Comparison of ENCODE assay signal across 18 cellular contexts in the genomic region with DNA sequence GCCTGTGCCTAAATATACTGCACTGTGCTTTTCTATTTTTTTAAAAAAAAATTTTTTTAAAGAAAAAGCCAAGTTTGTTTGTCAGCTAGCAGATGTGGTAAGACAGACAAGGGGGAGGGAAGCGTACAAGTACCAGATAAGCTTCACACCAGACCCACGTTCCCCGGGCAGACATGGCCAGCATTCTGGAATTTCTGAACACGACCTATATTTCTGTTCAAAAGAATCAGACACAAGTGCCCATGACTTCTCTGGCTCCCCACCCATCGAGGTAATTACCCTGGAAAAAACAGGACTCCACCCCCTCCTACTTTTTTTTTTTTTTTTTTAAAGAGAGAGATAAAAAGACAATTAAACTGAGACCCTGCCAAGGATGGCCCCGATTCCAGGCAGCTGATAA.
DNase-seq lines count a peak whose midpoint lies in the region; ATAC-seq and TF ChIP-seq lines count a peak whose summit lies in the region.
"Had no signal": no experiment of that assay in that cellular context is flagged by ENCODE, and none has a peak within 500 bp of the region (broad histone marks: within the 10 kb centered on the region; RNA-seq: fewer than 3 reads in every experiment).

No MANE protein-coding gene starts in this region.

- H4K20me1 ChIP-seq in SK-N-SH (ENCODE audit: insufficient read depth): no peaks in the 10 kb centered on the region

- intact Hi-C loops in prostate gland (cut with DNase I): no loop called here

- TF ChIP-seq EP300 in SK-N-SH (IDR thresholded peaks at IDR 0.05; ENCODE audit: borderline replicate concordance in 1 of 2, low read depth in 1 of 2, low read length in 1 of 2) (no peak), suprapubic skin (IDR thresholded peaks at IDR 0.05) (no peak)

- no peaks in the 10 kb centered on the region for H3K36me3 ChIP-seq in SK-N-SH (replicated peaks in 1 of 2; ENCODE audit: control insufficient read depth in 1 of 2, insufficient read depth in 2 of 2, low read length in 1 of 2)
- H3K36me3 ChIP-seq in WERI-Rb-1: no peaks in the 10 kb centered on the region
- H3K36me3 ChIP-seq in muscle layer of colon (ENCODE audit: insufficient read depth, low read length): no peaks in the 10 kb centered on the region
- H3K36me3 ChIP-seq in suprapubic skin: no peaks in the 10 kb centered on the region
- no peaks in the 10 kb centered on the region for H3K36me3 ChIP-seq in prostate gland
- H3K36me3 ChIP-seq: right atrium auricular region had no signal

- H3K9ac ChIP-seq in SK-N-SH (no peak overlapping the region), muscle layer of colon (ENCODE audit: low read length) (no peak overlapping the region)
- H3K9ac ChIP-seq: GM23248 had no signal

- no peaks in the 10 kb centered on the region for H3K79me2 ChIP-seq in SK-N-SH (ENCODE audit: insufficient read depth)

- H2AFZ ChIP-seq in SK-N-SH (ENCODE audit: low read depth): no peak overlapping the region
- H2AFZ ChIP-seq: GM23248 had no signal

- H3K4me2 ChIP-seq in SK-N-SH: no peak overlapping the region

- 15% methylated on average over 6 of the region's 6 CpGs for WGBS in SK-N-SH (ENCODE audit: low lambda C conversion rate)
- WGBS in suprapubic skin: 6% methylated on average over 6 of the region's 6 CpGs
- 7% methylated on average over 6 of the region's 6 CpGs for WGBS in prostate gland

- CTCF ChIA-PET in SK-N-SH (lab: Yijun Ruan, JAX): interaction anchor here (0.6 to 5.3 kb wide), 5 partner anchors 8 to 260 kb away, joined by 3 to 38 read pairs (median 4); no protein-coding TSS in a partner anchor

- POLR2A ChIA-PET in SK-N-SH (lab: Yijun Ruan, JAX): no interaction called here

- no peak for TF ChIP-seq CTCF in SK-N-SH (IDR thresholded peaks at IDR 0.05)
- TF ChIP-seq CTCF in WERI-Rb-1 (IDR thresholded peaks at IDR 0.05; ENCODE audit: low read depth, low read length): no peak
- no peak for TF ChIP-seq CTCF in suprapubic skin (IDR thresholded peaks at IDR 0.05)
- no peak for TF ChIP-seq CTCF in prostate gland (IDR thresholded peaks at IDR 0.05)

- H3F3A ChIP-seq in SK-N-SH (replicated peaks; ENCODE audit: insufficient read depth): no peaks in the 10 kb centered on the region

- H3K27me3 ChIP-seq in SK-N-SH (ENCODE audit: insufficient read depth): no peaks in the 10 kb centered on the region
- no peaks in the 10 kb centered on the region for H3K27me3 ChIP-seq in WERI-Rb-1 (ENCODE audit: insufficient read depth, low read depth, severe bottlenecking)
- H3K27me3 ChIP-seq in muscle layer of colon (ENCODE audit: control insufficient read depth in 1 of 2, insufficient read depth in 2 of 2, low read length in 2 of 2): no peaks in the 10 kb centered on the region
- peaks cover 74% of the 10 kb centered on the region for H3K27me3 ChIP-seq in suprapubic skin
- no peaks in the 10 kb centered on the region for H3K27me3 ChIP-seq in prostate gland (replicated peaks; ENCODE audit: insufficient read depth)
- H3K27me3 ChIP-seq: right atrium auricular region had no signal

- no peak for TF ChIP-seq RAD21 in SK-N-SH (IDR thresholded peaks at IDR 0.05; ENCODE audit: low read length)

- peak; percentile 67 for DNase-seq in SK-N-SH
- no peak for DNase-seq in WERI-Rb-1
- DNase-seq in suprapubic skin (ENCODE audit: low spot score in 2 of 2): no peak
- no peak for DNase-seq in prostate gland (ENCODE audit: low spot score)
- DNase-seq in middle frontal gyrus (ENCODE audit: extremely low spot score, low spot score): no peak
- DNase-seq: activated CD4-positive, alpha-beta T cell treated with anti-CD3 and anti-CD28 coated beads, Interleukin-2, amount 10 ng/mL, durations not matched to agents 24 days and 14 days; activated CD8-positive, alpha-beta memory T cell treated with anti-CD3 and anti-CD28 coated beads, Interleukin-2, amount 50 U/mL, for 48 hours; activated gamma-delta T cell; amniotic stem cell; CD4-positive, CD25-positive, alpha-beta regulatory T cell; DMS53; effector memory CD8-positive, alpha-beta T cell; stimulated activated naive CD4-positive, alpha-beta T cell treated with Interleukin-2 at 50 U/mL for 16 hours had no signal

- H3K4me3 ChIP-seq in SK-N-SH (ENCODE audit: low read depth in 2 of 2, low read length in 1 of 2) (peak overlapping the region in 1 of 2 experiments; percentile 25; a peak in 1 of 4 replicates), WERI-Rb-1 (ENCODE audit: low read depth, low read length) (peak overlapping the region; percentile 39), muscle layer of colon (ENCODE audit: low read depth in 1 of 2, low read length in 2 of 2) (peak overlapping the region; percentile 49 to 63), suprapubic skin (peak overlapping the region; percentile 27), prostate gland (peak overlapping the region in 1 of 2 donors; percentile 19)
- H3K4me3 ChIP-seq: GM23248 had no signal

- H3K9me3 ChIP-seq in SK-N-SH (no peaks in the 10 kb centered on the region), WERI-Rb-1 (ENCODE audit: severe bottlenecking) (no peaks in the 10 kb centered on the region), muscle layer of colon (ENCODE audit: low read length) (no peaks in the 10 kb centered on the region), suprapubic skin (no peaks in the 10 kb centered on the region), prostate gland (no peaks in the 10 kb centered on the region)
- H3K9me3 ChIP-seq: right atrium auricular region had no signal

- ATAC-seq in SK-N-SH treated with all-trans-retinoic acid at 6 μM for 48 hours (no peak), HG03196 (IDR thresholded peaks at IDR 0.05; ENCODE audit: unreplicated experiment) (no peak)
- ATAC-seq: effector memory CD8-positive, alpha-beta T cell had no signal

- TF ChIP-seq POLR2A in suprapubic skin (IDR thresholded peaks at IDR 0.05) (no peak), prostate gland (IDR thresholded peaks at IDR 0.05) (no peak)

- H3K4me1 ChIP-seq in SK-N-SH (ENCODE audit: control insufficient read depth in 1 of 2, insufficient read depth in 2 of 2, low read depth in 1 of 2, low read length in 1 of 2) (peaks cover 0 to 20% of the 10 kb centered on the region in 2 experiments; a peak in 1 of 4 replicates), muscle layer of colon (ENCODE audit: insufficient read depth, low read length) (peaks cover 8% of the 10 kb centered on the region), suprapubic skin (peaks cover 4% of the 10 kb centered on the region), prostate gland (replicated peaks) (no peaks in the 10 kb centered on the region)

- H3K27ac ChIP-seq in SK-N-SH (ENCODE audit: low read depth in 2 of 2, low read length in 1 of 2) (no peak overlapping the region), WERI-Rb-1 (peak overlapping the region; percentile 17), muscle layer of colon (ENCODE audit: low read depth, low read length) (peak overlapping the region; percentile 81), suprapubic skin (no peak overlapping the region), prostate gland (peak overlapping the region in 1 of 2 donors; percentile 38)
- H3K27ac ChIP-seq: GM23248, right atrium auricular region had no signal

- no peaks in the 10 kb centered on the region for H3K9me2 ChIP-seq in SK-N-SH

TF ChIP-seq in SK-N-SH, 30 proteins besides CTCF, POLR2A, EP300 and RAD21:
- TF ChIP-seq YY1 (IDR thresholded peaks at IDR 0.05; ENCODE audit: low read depth): no peak
- no peak for TF ChIP-seq TAF1 (IDR thresholded peaks at IDR 0.05; ENCODE audit: borderline replicate concordance, low read depth, low read length)
- TF ChIP-seq, protein P1, sequence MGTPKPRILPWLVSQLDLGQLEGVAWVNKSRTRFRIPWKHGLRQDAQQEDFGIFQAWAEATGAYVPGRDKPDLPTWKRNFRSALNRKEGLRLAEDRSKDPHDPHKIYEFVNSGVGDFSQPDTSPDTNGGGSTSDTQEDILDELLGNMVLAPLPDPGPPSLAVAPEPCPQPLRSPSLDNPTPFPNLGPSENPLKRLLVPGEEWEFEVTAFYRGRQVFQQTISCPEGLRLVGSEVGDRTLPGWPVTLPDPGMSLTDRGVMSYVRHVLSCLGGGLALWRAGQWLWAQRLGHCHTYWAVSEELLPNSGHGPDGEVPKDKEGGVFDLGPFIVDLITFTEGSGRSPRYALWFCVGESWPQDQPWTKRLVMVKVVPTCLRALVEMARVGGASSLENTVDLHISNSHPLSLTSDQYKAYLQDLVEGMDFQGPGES (IDR thresholded peaks at IDR 0.05; ENCODE audit: low read depth, low read length): no peak
- TF ChIP-seq GATA2 (CRISPR knock-in tag; IDR thresholded peaks at IDR 0.05): no peak
- TF ChIP-seq TEAD4 (IDR thresholded peaks at IDR 0.05; ENCODE audit: borderline replicate concordance, insufficient read depth): no peak

TF ChIP-seq in SK-N-SH treated with all-trans-retinoic acid at 6 μM for 48 hours, 23 proteins besides CTCF, POLR2A, EP300 and RAD21 (continues in another document):
- no peak for TF ChIP-seq ZFP3 (CRISPR knock-in tag; IDR thresholded peaks at IDR 0.05)
- TF ChIP-seq GLIS3 (CRISPR knock-in tag; IDR thresholded peaks at IDR 0.05): no peak
- TF ChIP-seq RARB (CRISPR knock-in tag; IDR thresholded peaks at IDR 0.05): no peak
- TF ChIP-seq ESRRG (CRISPR knock-in tag; IDR thresholded peaks at IDR 0.05): no peak
- TF ChIP-seq, protein P2, sequence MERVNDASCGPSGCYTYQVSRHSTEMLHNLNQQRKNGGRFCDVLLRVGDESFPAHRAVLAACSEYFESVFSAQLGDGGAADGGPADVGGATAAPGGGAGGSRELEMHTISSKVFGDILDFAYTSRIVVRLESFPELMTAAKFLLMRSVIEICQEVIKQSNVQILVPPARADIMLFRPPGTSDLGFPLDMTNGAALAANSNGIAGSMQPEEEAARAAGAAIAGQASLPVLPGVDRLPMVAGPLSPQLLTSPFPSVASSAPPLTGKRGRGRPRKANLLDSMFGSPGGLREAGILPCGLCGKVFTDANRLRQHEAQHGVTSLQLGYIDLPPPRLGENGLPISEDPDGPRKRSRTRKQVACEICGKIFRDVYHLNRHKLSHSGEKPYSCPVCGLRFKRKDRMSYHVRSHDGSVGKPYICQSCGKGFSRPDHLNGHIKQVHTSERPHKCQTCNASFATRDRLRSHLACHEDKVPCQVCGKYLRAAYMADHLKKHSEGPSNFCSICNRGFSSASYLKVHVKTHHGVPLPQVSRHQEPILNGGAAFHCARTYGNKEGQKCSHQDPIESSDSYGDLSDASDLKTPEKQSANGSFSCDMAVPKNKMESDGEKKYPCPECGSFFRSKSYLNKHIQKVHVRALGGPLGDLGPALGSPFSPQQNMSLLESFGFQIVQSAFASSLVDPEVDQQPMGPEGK (CRISPR knock-in tag; IDR thresholded peaks at IDR 0.05; ENCODE audit: borderline replicate concordance): no peak
- no peak for TF ChIP-seq TCF4 (CRISPR knock-in tag; IDR thresholded peaks at IDR 0.05; ENCODE audit: borderline replicate concordance)

Comparison
In these comparisons a context has a peak if more than half of its experiments do, and no peak if none do; other contexts are left out.
1. H3K27ac ChIP-seq: peak in WERI-Rb-1 (single experiment) and muscle layer of colon (single experiment); none in SK-N-SH (0 of 2) and suprapubic skin (single experiment).